ENCODE assay signal across 26 cellular contexts in genomic region chr5:117788596-117788995, GRCh38.
DNase-seq lines count a peak whose midpoint lies in the region; ATAC-seq, FAIRE-seq and TF ChIP-seq lines count a peak whose summit lies in the region.
"Had no signal": no experiment of that assay in that cellular context is flagged by ENCODE, and none has a peak within 500 bp of the region (broad histone marks: within the 10 kb centered on the region; RNA-seq: fewer than 3 reads in every experiment).

No MANE protein-coding gene starts in this region.

- H3K4me3 ChIP-seq in HCT116 (replicated peaks in 1 of 2; ENCODE audit: low read depth in 1 of 2, low read length in 2 of 2) = no peak overlapping the region
- H3K4me3 ChIP-seq: ascending aorta, heart right ventricle, K562, thoracic aorta had no signal

- H2AFZ ChIP-seq in HCT116 (ENCODE audit: low read depth, low read length, poor library complexity, severe bottlenecking) = no peak overlapping the region

- H3K9ac ChIP-seq in HCT116 (ENCODE audit: low read length) = no peak overlapping the region

- RAD21 ChIA-PET in HCT116 (lab: Charles Lee; ENCODE audit: low non-redundant PET in 1 of 2, low total read pairs in 2 of 2, uncharacterized antibody in 2 of 2, unreplicated experiment in 2 of 2) = no interaction called here

- POLR2A ChIA-PET in HCT116 (lab: Charles Lee) = no interaction called here

- peak; percentile 43 for TF ChIP-seq RAD21 in HCT116 (IDR thresholded peaks at IDR 0.05; ENCODE audit: low read depth)

- CTCF ChIA-PET in HCT116 (lab: Charles Lee) = no interaction called here

- H3K4me2 ChIP-seq in HCT116 (ENCODE audit: low read length) = no peak overlapping the region

- no peaks in the 10 kb centered on the region for H3K9me3 ChIP-seq in HCT116 (ENCODE audit: control insufficient read depth in 1 of 2, insufficient read depth in 1 of 2, low read depth in 1 of 2, low read length in 2 of 2)
- H3K9me3 ChIP-seq: ascending aorta, heart right ventricle, thoracic aorta had no signal

- no peaks in the 10 kb centered on the region for H4K20me1 ChIP-seq in HCT116 (ENCODE audit: insufficient read depth)

- peak; percentile 55; the same call in 1 of the 2 replicates for ATAC-seq in HCT116
- no peak for ATAC-seq in HG03159 (IDR thresholded peaks at IDR 0.05; ENCODE audit: unreplicated experiment)
- no peak for ATAC-seq in left ventricle myocardium superior
- ATAC-seq: activated naive CD4-positive, alpha-beta T cell treated with anti-CD3 and anti-CD28 coated beads, Interleukin-2, amount 50 U/mL, for 72 hours; heart right ventricle; K562; Right ventricle myocardium inferior; stimulated activated naive B cell treated with anti-CD40 and anti-IgM and Interleukin-4, amounts not matched to agents 10 μg/mL and 1 μg/mL and 100 μg/mL, for 72 hours had no signal

- 0 out of 6 replicates have a peak, but pooled peaks of 1 of the 3 experiments have one; percentile 16 for TF ChIP-seq CTCF in HCT116 (IDR thresholded peaks at IDR 0.05 in 2 of 3, conservative IDR thresholded peaks at IDR 0.05 in 1 of 3; ENCODE audit: borderline replicate concordance in 1 of 3, insufficient read depth in 1 of 3, low read depth in 2 of 3, low read length in 2 of 3)

- no peak for TF ChIP-seq POLR2A in HCT116 (IDR thresholded peaks at IDR 0.05; ENCODE audit: borderline replicate concordance, extremely low read depth, insufficient read depth, insufficient read length)

- intact Hi-C loops in HCT116 (cut with micrococcal nuclease) = no loop called here
- intact Hi-C loops in left ventricle myocardium superior (cut with micrococcal nuclease) = no loop called here

- no peaks in the 10 kb centered on the region for H3K9me2 ChIP-seq in HCT116 (ENCODE audit: insufficient read depth)

- H3K36me3 ChIP-seq in HCT116 (ENCODE audit: control insufficient read depth in 1 of 2, insufficient read depth in 2 of 2, low read length in 2 of 2) = no peaks in the 10 kb centered on the region
- H3K36me3 ChIP-seq: ascending aorta, heart right ventricle, thoracic aorta had no signal

- H3K4me1 ChIP-seq in HCT116 (ENCODE audit: control insufficient read depth in 1 of 2, insufficient read depth in 2 of 2, low read length in 2 of 2) = no peaks in the 10 kb centered on the region
- H3K4me1 ChIP-seq: ascending aorta had no signal

- FAIRE-seq in RCC 7860 (lab: Jason Lieb, UNC) = no peak
- FAIRE-seq: endothelial cell of umbilical vein, K562 had no signal

- no TSS peak for BruUV-seq in HCT116 (replicated peaks; lab: Mats Ljungman, UMichigan)

- H3K27me3 ChIP-seq in HCT116 (ENCODE audit: insufficient read depth, low read length) = no peaks in the 10 kb centered on the region
- H3K27me3 ChIP-seq: ascending aorta, heart right ventricle had no signal

- DNase-seq in HCT116 (ENCODE audit: low read depth, low spot score) = peak; percentile 8
- DNase-seq in RCC 7860 (ENCODE audit: low spot score) = peak; percentile 15
- DNase-seq in glomerular visceral epithelial cell (ENCODE audit: extremely low spot score) = peak; percentile 15
- no peak for DNase-seq in activated CD4-positive, alpha-beta T cell treated with anti-CD3 and anti-CD28 coated beads for 1 hour
- no peak for DNase-seq in left ventricle myocardium superior
- DNase-seq in NCI-H2196 treated with DMSO at 0.1 percent for 48 hours (lab: John Stamatoyannopoulos, UW; ENCODE audit: unreplicated experiment) = no peak
- DNase-seq: activated CD4-positive, alpha-beta T cell treated with anti-CD3 and anti-CD28 coated beads, Interleukin-2, amount 50 U/mL, for 48 hours; activated CD4-positive, CD25-positive, alpha-beta regulatory T cell; activated CD8-positive, alpha-beta memory T cell treated with anti-CD3 and anti-CD28 coated beads, Interleukin-2, amount 50 U/mL, for 48 hours; CD4-positive, alpha-beta memory T cell; GF-D8; heart right ventricle; HFFc6; NCI-H1694 treated with DMSO at 0.1 percent for 48 hours; NCI-H2227 treated with DMSO at 0.1 percent for 48 hours; NCI-H82; stimulated activated CD4-positive, alpha-beta T cell treated with anti-CD3 and anti-CD28 coated beads, Interleukin-4, amount 100 ng/mL, for 24 hours; stimulated activated naive B cell treated with anti-CD40 and anti-IgM and Interleukin-4, amounts not matched to agents 10 μg/mL and 1 μg/mL and 100 μg/mL, for 72 hours; T-helper 9 cell had no signal

- no peak overlapping the region for H3K27ac ChIP-seq in HCT116 (ENCODE audit: low read depth, low read length)
- H3K27ac ChIP-seq: ascending aorta, heart right ventricle, thoracic aorta had no signal

- no peaks in the 10 kb centered on the region for H3K79me2 ChIP-seq in HCT116 (ENCODE audit: insufficient read depth, low read length)

TF ChIP-seq in HCT116, 20 proteins besides CTCF, POLR2A, EP300 and RAD21:
- no peak for TF ChIP-seq ZFX (IDR thresholded peaks at IDR 0.05)
- TF ChIP-seq SP1 (IDR thresholded peaks at IDR 0.05; ENCODE audit: low read depth) = no peak
- no peak for TF ChIP-seq ZBTB33 (IDR thresholded peaks at IDR 0.05; ENCODE audit: extremely low read depth, insufficient replicate concordance, low read length)
- no peak for TF ChIP-seq EZH2 (IDR thresholded peaks at IDR 0.05)
- TF ChIP-seq YY1 (IDR thresholded peaks at IDR 0.05; ENCODE audit: extremely low read depth, insufficient replicate concordance, low read depth, low read length) = no peak
- TF ChIP-seq SRF (IDR thresholded peaks at IDR 0.05; ENCODE audit: low read depth) = no peak
- no peak for TF ChIP-seq POLR2AphosphoS5 (IDR thresholded peaks at IDR 0.05; ENCODE audit: low read depth, low read length)
- no peak for TF ChIP-seq ATF3 (IDR thresholded peaks at IDR 0.05)
- TF ChIP-seq EGR1 (IDR thresholded peaks at IDR 0.05; ENCODE audit: low read depth) = no peak
- TF ChIP-seq EZH2phosphoT487 (IDR thresholded peaks at IDR 0.05; ENCODE audit: borderline replicate concordance) = no peak
- no peak for TF ChIP-seq ELF1 (IDR thresholded peaks at IDR 0.05; ENCODE audit: borderline replicate concordance, low read depth)

Comparison
In these comparisons a context has a peak if more than half of its experiments do, and no peak if none do; other contexts are left out.
1. DNase-seq: peak in HCT116 (single experiment), RCC 7860 (single experiment) and glomerular visceral epithelial cell (single experiment); none in activated CD4-positive, alpha-beta T cell treated with anti-CD3 and anti-CD28 coated beads for 1 hour (single experiment), left ventricle myocardium superior (single experiment) and NCI-H2196 treated with DMSO at 0.1 percent for 48 hours (single experiment).